9 cellular contexts compared by ENCODE assay signal in the genomic region with DNA sequence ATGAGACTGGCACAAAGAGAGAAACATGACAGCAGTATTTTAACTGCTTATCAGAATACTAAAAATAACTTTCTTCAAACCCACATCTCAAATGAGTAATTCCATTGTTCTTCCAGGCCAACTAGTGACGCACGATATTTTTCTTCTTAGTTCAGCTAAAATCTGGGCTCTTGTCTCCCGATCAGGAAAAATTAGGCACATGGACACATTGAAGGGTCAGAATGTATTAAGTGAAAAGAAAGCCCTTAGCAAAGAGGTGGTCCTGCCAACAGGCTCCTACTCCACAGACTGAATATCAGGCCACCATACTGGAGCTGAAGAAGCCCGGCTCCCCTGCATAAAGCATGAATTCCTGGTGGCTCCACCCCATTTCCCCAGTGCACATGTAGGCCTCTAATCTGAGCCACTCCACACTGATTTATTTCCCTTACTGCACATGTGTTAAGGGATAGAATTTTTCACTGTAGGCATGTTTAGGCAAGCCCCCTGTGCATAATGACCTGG. TPM values are rescaled to one million over a fixed set of nuclear protein-coding genes. Genes with fewer than 3 reads are reported as not detected.
DNase-seq lines count a peak whose midpoint lies in the region; ATAC-seq, FAIRE-seq and TF ChIP-seq lines count a peak whose summit lies in the region.
"Had no signal": no experiment of that assay in that cellular context is flagged by ENCODE, and none has a peak within 500 bp of the region (broad histone marks: within the 10 kb centered on the region; RNA-seq: fewer than 3 reads in every experiment).

No MANE protein-coding gene starts in this region.

- no peak for TF ChIP-seq CTCF in heart right ventricle (IDR thresholded peaks at IDR 0.05)
- no peak for TF ChIP-seq CTCF in astrocyte (IDR thresholded peaks at IDR 0.05; ENCODE audit: insufficient read depth, low read depth, low read length)
- no peak for TF ChIP-seq CTCF in hepatocyte (IDR thresholded peaks at IDR 0.05; ENCODE audit: poor library complexity)
- no peak for TF ChIP-seq CTCF in uterus (IDR thresholded peaks at IDR 0.05)
- TF ChIP-seq CTCF in PC-3 (conservative IDR thresholded peaks at IDR 0.05; ENCODE audit: low read depth, low read length) = no peak

- POLR2A ChIA-PET in PC-3 (lab: Charles Lee; ENCODE audit: unreplicated experiment) = no interaction called here

- no peaks in the 10 kb centered on the region for H3K9me2 ChIP-seq in hepatocyte (replicated peaks; ENCODE audit: insufficient read depth)
- no peaks in the 10 kb centered on the region for H3K9me2 ChIP-seq in PC-3 (replicated peaks; ENCODE audit: low read length)

- H3K36me3 Mint-ChIP-seq in astrocyte (ENCODE audit: low read depth, unreplicated experiment) = peaks cover 5% of the 10 kb centered on the region

- H3K9ac ChIP-seq in astrocyte (ENCODE audit: low read length) = peak overlapping the region; percentile 73
- H3K9ac ChIP-seq in PC-3 (ENCODE audit: low read length) = no peak overlapping the region

- peak; percentile 20 for FAIRE-seq in astrocyte (lab: Jason Lieb, UNC)
- FAIRE-seq in urothelium cell line (lab: Jason Lieb, UNC) = no peak

- DNase-seq in heart right ventricle = no peak
- DNase-seq in left ventricle myocardium superior = no peak
- DNase-seq in astrocyte (ENCODE audit: low read depth) = peak; percentile 91
- no peak for DNase-seq in hepatocyte (ENCODE audit: low spot score)
- no peak for DNase-seq in uterus
- no peak for DNase-seq in urothelium cell line (ENCODE audit: low spot score)
- DNase-seq in PC-3 = no peak
- DNase-seq in HT-29 (ENCODE audit: low spot score) = no peak
- DNase-seq: C1 segment of cervical spinal cord had no signal

- H3K4me2 ChIP-seq in astrocyte (ENCODE audit: low read length) (peak overlapping the region; percentile 73), hepatocyte (no peak overlapping the region), PC-3 (ENCODE audit: low read length) (no peak overlapping the region)

- WGBS in heart right ventricle, 2 donors = 37% methylated on average over 4 of the region's 4 CpGs
- WGBS in hepatocyte (ENCODE audit: low lambda C conversion rate, missing lambda C conversion rate) = 81% methylated on average over 4 of the region's 4 CpGs

- H4K20me1 ChIP-seq in astrocyte (ENCODE audit: insufficient read depth, low read length) (peaks cover 6% of the 10 kb centered on the region), hepatocyte (ENCODE audit: insufficient read depth, poor library complexity, severe bottlenecking) (no peaks in the 10 kb centered on the region), PC-3 (ENCODE audit: low read length) (peaks cover 4% of the 10 kb centered on the region)

- no TSS peak for BruUV-seq in PC-3 (replicated peaks; lab: Mats Ljungman, UMichigan)

- H3K27me3 ChIP-seq in heart right ventricle = no peaks in the 10 kb centered on the region
- no peaks in the 10 kb centered on the region for H3K27me3 ChIP-seq in astrocyte (ENCODE audit: insufficient read depth, low read length)
- H3K27me3 ChIP-seq in hepatocyte = no peaks in the 10 kb centered on the region
- H3K27me3 ChIP-seq in uterus = no peaks in the 10 kb centered on the region
- no peaks in the 10 kb centered on the region for H3K27me3 ChIP-seq in PC-3 (ENCODE audit: low read length)

- no peaks in the 10 kb centered on the region for H3F3A ChIP-seq in PC-3 (ENCODE audit: low read length, unreplicated experiment)

- H2AFZ ChIP-seq in astrocyte (ENCODE audit: low read depth, low read length) = peak overlapping the region; percentile 31
- H2AFZ ChIP-seq in hepatocyte = no peak overlapping the region
- H2AFZ ChIP-seq in PC-3 (ENCODE audit: low read length) = no peak overlapping the region

- no peak for ATAC-seq in heart right ventricle
- no peak for ATAC-seq in left ventricle myocardium superior
- no peak for ATAC-seq in PC-3

- H3K27ac ChIP-seq in heart right ventricle (peak overlapping the region in 8 of 10 donors; percentile 14 to 72 (median 30)), astrocyte (ENCODE audit: low read depth, low read length) (peak overlapping the region; percentile 82), hepatocyte (peak overlapping the region; percentile 19), uterus (peak overlapping the region; percentile 47 to 55), PC-3 (ENCODE audit: low read length) (no peak overlapping the region)

- peaks cover 14% of the 10 kb centered on the region for H3K79me2 ChIP-seq in astrocyte (ENCODE audit: insufficient read depth, low read length)
- H3K79me2 ChIP-seq in hepatocyte = peaks cover 3% of the 10 kb centered on the region
- H3K79me2 ChIP-seq in PC-3 (ENCODE audit: low read length) = peaks cover 13% of the 10 kb centered on the region

- no peak overlapping the region for H3K4me3 Mint-ChIP-seq in astrocyte (ENCODE audit: unreplicated experiment)

- TF ChIP-seq POLR2A in uterus (IDR thresholded peaks at IDR 0.05) = no peak

- peaks cover 12% of the 10 kb centered on the region for H3K4me1 Mint-ChIP-seq in astrocyte (ENCODE audit: low read depth, unreplicated experiment)

- peak overlapping the region; percentile 66 for H3K27ac Mint-ChIP-seq in astrocyte (ENCODE audit: unreplicated experiment)

- H3K4me3 ChIP-seq in heart right ventricle (no peak overlapping the region), astrocyte (ENCODE audit: insufficient read depth, low read depth, low read length) (no peak overlapping the region), hepatocyte (no peak overlapping the region), uterus (no peak overlapping the region), PC-3 (ENCODE audit: low read length) (no peak overlapping the region)

- intact Hi-C loops in heart right ventricle (cut with DNase I) = no loop called here
- intact Hi-C loops in left ventricle myocardium superior (cut with micrococcal nuclease) = no loop called here
- intact Hi-C loops in uterus (cut with DNase I; ENCODE audit: low total_unique reads) = no loop called here
- intact Hi-C loops in PC-3 (cut with micrococcal nuclease) = no loop called here

- H3K9me3 ChIP-seq in heart right ventricle (no peaks in the 10 kb centered on the region), astrocyte (ENCODE audit: insufficient read depth, low read depth, low read length) (no peaks in the 10 kb centered on the region), hepatocyte (ENCODE audit: low read depth) (no peaks in the 10 kb centered on the region), uterus (no peaks in the 10 kb centered on the region), PC-3 (ENCODE audit: low read length) (no peaks in the 10 kb centered on the region)

- H3K9me3 Mint-ChIP-seq in astrocyte (ENCODE audit: unreplicated experiment) = no peaks in the 10 kb centered on the region

- peaks cover 0 to 2% (median 0%) of the 10 kb centered on the region in 9 donors for H3K36me3 ChIP-seq in heart right ventricle
- no peaks in the 10 kb centered on the region for H3K36me3 ChIP-seq in astrocyte (ENCODE audit: insufficient read depth, low read length)
- H3K36me3 ChIP-seq in hepatocyte (replicated peaks; ENCODE audit: insufficient read depth, low read depth) = no peaks in the 10 kb centered on the region
- no peaks in the 10 kb centered on the region for H3K36me3 ChIP-seq in uterus
- H3K36me3 ChIP-seq in PC-3 (ENCODE audit: low read depth, low read length) = peaks cover 5% of the 10 kb centered on the region

- H3K4me1 ChIP-seq in heart right ventricle = peaks cover 0 to 38% (median 26%) of the 10 kb centered on the region in 9 donors
- H3K4me1 ChIP-seq in astrocyte (ENCODE audit: insufficient read depth, low read length) = peaks cover 16% of the 10 kb centered on the region
- peaks cover 8% of the 10 kb centered on the region for H3K4me1 ChIP-seq in hepatocyte (ENCODE audit: insufficient read depth)
- H3K4me1 ChIP-seq in uterus = no peaks in the 10 kb centered on the region
- peaks cover 5% of the 10 kb centered on the region; the same call in 1 of the 2 replicates for H3K4me1 ChIP-seq in PC-3 (ENCODE audit: insufficient read depth, low read length)

- CTCF ChIA-PET in PC-3 (lab: Charles Lee) = no interaction called here

- no peaks in the 10 kb centered on the region for H3K27me3 Mint-ChIP-seq in astrocyte (ENCODE audit: low read depth, unreplicated experiment)

RNA-seq across cellular contexts. Expression of a gene that starts 9.4 kb away (rescaled TPM):
- total RNA-seq in heart right ventricle = 10 to 100 TPM; 21.5 to 37.7 (median 25.4) TPM
- polyA plus RNA-seq in heart right ventricle = 10 to 100 TPM; 45.1 to 71.1 TPM
- 36.7 TPM for total RNA-seq in left ventricle myocardium superior
- total RNA-seq in astrocyte = 57.6 and 62.0 TPM in 2 replicates
- total RNA-seq in hepatocyte = 31.6 and 32.2 TPM in 2 replicates
- polyA plus RNA-seq in hepatocyte = 53.8 and 57.1 TPM in 2 replicates
- 10 to 100 TPM in 3 of 4 donors, 1 to 10 TPM in 1; 7.6 to 70.2 (median 33.6) TPM for total RNA-seq in uterus
- total RNA-seq in PC-3 (2014; rRNA removed) = 56.6 and 61.5 TPM in 2 replicates
- 69.8 and 90.2 TPM in 2 replicates for total RNA-seq in HT-29 (2014; rRNA removed; shearing (Covaris generic))

RNA-seq across cellular contexts. Expression of a gene that starts 11.8 kb away (rescaled TPM):
- total RNA-seq in heart right ventricle (10 to 100 TPM in 1 of 10 donors, 1 to 10 TPM in 3, under 1 TPM in 6; 0.30 to 11.0 (median 0.65) TPM), left ventricle myocardium superior (1.3 TPM), astrocyte (0.11 and 0.19 TPM in 2 replicates), hepatocyte (0.03 TPM in 1 of 2 replicates, not detected in the other), uterus (1 to 10 TPM in 3 of 4 donors, under 1 TPM in 1; 0.59 to 3.1 (median 1.2) TPM), PC-3 (2014; rRNA removed) (0.11 and 0.17 TPM in 2 replicates)
- polyA plus RNA-seq in heart right ventricle (1 to 10 TPM in 1 of 2 donors, under 1 TPM in 1; 0.66 to 1.0 TPM), hepatocyte (0.10 TPM in 1 of 2 replicates, not detected in the other)
- total RNA-seq in HT-29 (2014; rRNA removed; shearing (Covaris generic)) = 0.08 and 0.31 TPM in 2 replicates
